Comparison of ENCODE assay signal across 8 cellular contexts in the genomic region with DNA sequence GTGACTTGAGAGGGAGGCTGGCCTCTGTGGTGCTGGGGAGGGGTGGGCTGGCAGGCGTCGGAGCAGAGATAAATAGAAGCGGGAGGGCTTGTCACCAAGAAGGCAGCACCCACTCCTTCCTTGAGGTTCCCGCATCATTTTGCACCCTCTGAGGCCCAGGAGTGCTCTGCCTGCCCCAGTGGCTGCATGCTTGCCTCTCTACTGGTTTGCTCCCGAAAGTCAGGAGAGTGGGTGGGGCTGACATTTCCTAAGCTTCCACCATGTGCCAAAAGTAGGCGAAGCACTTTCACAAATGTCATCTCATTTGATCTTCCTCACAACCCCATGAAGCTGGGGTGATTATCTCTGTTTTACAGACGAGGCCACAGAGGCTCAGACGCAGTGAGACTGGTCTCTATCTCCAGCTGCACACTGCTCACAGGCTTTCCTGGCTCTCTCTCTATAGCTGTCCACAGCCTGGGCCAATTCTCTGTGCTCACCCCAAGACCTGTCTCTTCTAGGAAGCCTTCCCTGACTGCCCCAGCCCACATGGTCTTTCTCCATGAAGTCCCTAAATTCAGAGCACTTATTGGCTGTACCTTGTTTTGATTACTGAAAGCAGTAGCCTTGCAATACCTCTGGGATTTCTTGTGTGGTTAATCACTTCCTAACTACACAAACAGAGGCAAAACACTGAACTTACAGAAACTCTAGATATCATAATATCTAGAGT. TPM values are rescaled to one million over a fixed set of nuclear protein-coding genes. Genes with fewer than 3 reads are reported as not detected.
DNase-seq lines count a peak whose midpoint lies in the region; ATAC-seq, FAIRE-seq and TF ChIP-seq lines count a peak whose summit lies in the region.

No MANE protein-coding gene starts in this region.

- no peak for FAIRE-seq in H1 (lab: Jason Lieb, UNC)

- H2BK120ac ChIP-seq in H1 (replicated peaks; ENCODE audit: low read depth, low read length): no peak overlapping the region

- no peak overlapping the region for H2BK20ac ChIP-seq in H1 (ENCODE audit: low read length)

- H4K20me1 ChIP-seq in H1 (replicated peaks in 1 of 2; ENCODE audit: control insufficient read depth in 1 of 2, insufficient read depth in 2 of 2, low read length in 2 of 2): peaks cover 0 to 3% of the 10 kb centered on the region in 2 experiments

- no peak overlapping the region for H2BK12ac ChIP-seq in H1 (ENCODE audit: low read depth, low read length)

- no peaks in the 10 kb centered on the region for H3K27me3 ChIP-seq in CD4-positive, CD25-positive, alpha-beta regulatory T cell (ENCODE audit: control insufficient read depth, insufficient read depth, low read length)
- no peaks in the 10 kb centered on the region for H3K27me3 ChIP-seq in H1 (replicated peaks in 1 of 4; ENCODE audit: control insufficient read depth in 3 of 4, extremely low read depth in 1 of 4, insufficient read depth in 3 of 4, low read length in 3 of 4)

- ATAC-seq in CD4-positive, CD25-positive, alpha-beta regulatory T cell (ENCODE audit: low read depth in 2 of 2): peak; percentile 56 to 64
- ATAC-seq in GM21447 (IDR thresholded peaks at IDR 0.05; ENCODE audit: unreplicated experiment) (peak; percentile 85), GM18873 (IDR thresholded peaks at IDR 0.05; ENCODE audit: low FRiP score, unreplicated experiment) (no peak)

- H3K27me3 Mint-ChIP-seq in CD4-positive, CD25-positive, alpha-beta regulatory T cell: no peaks in the 10 kb centered on the region

- peak overlapping the region; percentile 75 for H3K27ac ChIP-seq in CD4-positive, CD25-positive, alpha-beta regulatory T cell (ENCODE audit: insufficient read depth, low read length, poor library complexity, severe bottlenecking)
- no peak overlapping the region for H3K27ac ChIP-seq in H1 (ENCODE audit: low read depth, low read length)

- no peak overlapping the region; the same call in 1 of the 2 replicates for H4K8ac ChIP-seq in H1 (ENCODE audit: extremely low read depth, insufficient read depth, low read length)

- no peak overlapping the region for H2AK5ac ChIP-seq in H1 (ENCODE audit: low read depth, low read length)

- H2BK5ac ChIP-seq in H1 (ENCODE audit: low read depth, low read length): no peak overlapping the region

- no peak for TF ChIP-seq RAD21 in H1 (IDR thresholded peaks at IDR 0.05 in 1 of 2, conservative IDR thresholded peaks at IDR 0.05 in 1 of 2; ENCODE audit: low read depth in 2 of 2, low read length in 2 of 2)

- H3K23ac ChIP-seq in H1 (ENCODE audit: insufficient read length): no peak overlapping the region

- H2AFZ ChIP-seq in H1 (ENCODE audit: low read length): no peak overlapping the region

- no peak for TF ChIP-seq CTCF in H1 (IDR thresholded peaks at IDR 0.05; ENCODE audit: control extremely low read depth in 1 of 3, insufficient read depth in 1 of 3, low read depth in 1 of 3, low read length in 3 of 3)

- peak overlapping the region; percentile 90 to 99 (median 94) for H3K27ac Mint-ChIP-seq in CD4-positive, CD25-positive, alpha-beta regulatory T cell

- H3K79me1 ChIP-seq in H1 (ENCODE audit: low read depth, low read length): no peaks in the 10 kb centered on the region; the same call in 1 of the 2 replicates

- peak overlapping the region; percentile 47 for H3K4me3 ChIP-seq in CD4-positive, CD25-positive, alpha-beta regulatory T cell (ENCODE audit: low read depth, low read length)
- no peak overlapping the region for H3K4me3 ChIP-seq in H1 (ENCODE audit: extremely low read depth in 1 of 4, insufficient read depth in 2 of 4, low read depth in 3 of 4, low read length in 4 of 4)

- 92% methylated on average over 8 of the region's 8 CpGs; no CpG with 5 or more reads in 1 of the 2 experiments for WGBS in H1 (ENCODE audit: extremely low coverage in 1 of 2, insufficient coverage in 1 of 2, insufficient read length in 1 of 2, insufficient replicate concordance in 2 of 2, low coverage in 1 of 2, low lambda C conversion rate in 2 of 2, missing lambda C conversion rate in 1 of 2), 2 experiments

- TF ChIP-seq POLR2A in H1 (IDR thresholded peaks at IDR 0.05; ENCODE audit: control extremely low read depth in 1 of 2, low read depth in 2 of 2, low read length in 2 of 2): no peak

- H4K91ac ChIP-seq in H1 (replicated peaks; ENCODE audit: insufficient read length, low read length): no peak overlapping the region

- peak overlapping the region; percentile 65 to 86 (median 68) for H3K4me3 Mint-ChIP-seq in CD4-positive, CD25-positive, alpha-beta regulatory T cell

- CTCF ChIA-PET in H1 (lab: Charles Lee; ENCODE audit: partially characterized antibody): interaction anchor here (0.6 kb wide), 1 partner anchor 51 kb away, joined by 4 read pairs; no protein-coding TSS in a partner anchor

- H3K23me2 ChIP-seq in H1 (ENCODE audit: low read depth, low read length): no peaks in the 10 kb centered on the region

- H3K14ac ChIP-seq in H1 (ENCODE audit: insufficient read length): no peak overlapping the region

- H3K36me3 Mint-ChIP-seq in CD4-positive, CD25-positive, alpha-beta regulatory T cell: peaks cover 11% of the 10 kb centered on the region

- peak in 2 of 3 donors; percentile 52 to 53 for DNase-seq in CD4-positive, CD25-positive, alpha-beta regulatory T cell
- peak; percentile 100 for DNase-seq in OCI-M1 (lab: John Stamatoyannopoulos, UW)
- no peak for DNase-seq in H1 (ENCODE audit: low read depth in 1 of 2, low spot score in 2 of 2)
- peak in 5 of 6 experiments; percentile 15 to 46 (median 32) for DNase-seq in stimulated activated naive CD4-positive, alpha-beta T cell (lab: John Stamatoyannopoulos, UW)
- no peak for DNase-seq in dedifferentiated amniotic fluid mesenchymal stem cell (ENCODE audit: extremely low spot score)
- DNase-seq in AG20443 (ENCODE audit: low spot score): no peak

- peaks cover 99% of the 10 kb centered on the region for H3K4me1 ChIP-seq in CD4-positive, CD25-positive, alpha-beta regulatory T cell (ENCODE audit: control insufficient read depth, insufficient read depth, low read length, poor library complexity, severe bottlenecking)
- no peaks in the 10 kb centered on the region for H3K4me1 ChIP-seq in H1 (replicated peaks in 1 of 4; ENCODE audit: control insufficient read depth in 3 of 4, insufficient read depth in 4 of 4, low read length in 3 of 4)

- no peak overlapping the region for H3K4ac ChIP-seq in H1 (replicated peaks; ENCODE audit: insufficient read length, low read depth, low read length)

- no peak overlapping the region for H3K9ac ChIP-seq in H1 (replicated peaks in 1 of 4; ENCODE audit: extremely low read depth in 1 of 4, low read depth in 3 of 4, low read length in 3 of 4)

- H2BK15ac ChIP-seq in H1 (ENCODE audit: low read length): no peak overlapping the region

- no peaks in the 10 kb centered on the region for H3K9me3 Mint-ChIP-seq in CD4-positive, CD25-positive, alpha-beta regulatory T cell

- TF ChIP-seq EP300 in H1 (IDR thresholded peaks at IDR 0.05; ENCODE audit: borderline replicate concordance in 1 of 2, low read depth in 2 of 2, low read length in 2 of 2): no peak

- H3K4me2 ChIP-seq in H1 (ENCODE audit: insufficient read depth in 1 of 2, low read depth in 2 of 2, low read length in 2 of 2): no peak overlapping the region

- POLR2A ChIA-PET in H1 (lab: Charles Lee; ENCODE audit: partially characterized antibody): no interaction called here

- H3K56ac ChIP-seq in H1 (replicated peaks; ENCODE audit: insufficient read length, low read depth, low read length): no peak overlapping the region

- no peak overlapping the region for H4K5ac ChIP-seq in H1 (ENCODE audit: insufficient read length, low read depth, low read length)

- H3K36me3 ChIP-seq in CD4-positive, CD25-positive, alpha-beta regulatory T cell (ENCODE audit: control insufficient read depth, insufficient read depth, low read length): no peaks in the 10 kb centered on the region
- H3K36me3 ChIP-seq in H1 (ENCODE audit: control insufficient read depth in 2 of 4, insufficient read depth in 4 of 4, low read length in 3 of 4): no peaks in the 10 kb centered on the region

- H3K4me1 Mint-ChIP-seq in CD4-positive, CD25-positive, alpha-beta regulatory T cell: peaks cover 29 to 95% (median 70%) of the 10 kb centered on the region in 4 donors

- H3K18ac ChIP-seq in H1 (ENCODE audit: extremely low read depth, low read length): no peak overlapping the region

- no peaks in the 10 kb centered on the region for H3K79me2 ChIP-seq in H1 (ENCODE audit: control insufficient read depth in 1 of 2, insufficient read depth in 2 of 2, low read length in 2 of 2)

- H3K9me3 ChIP-seq in CD4-positive, CD25-positive, alpha-beta regulatory T cell (ENCODE audit: control insufficient read depth in 2 of 2, low read length in 2 of 2): no peaks in the 10 kb centered on the region
- no peaks in the 10 kb centered on the region for H3K9me3 ChIP-seq in H1 (ENCODE audit: insufficient read depth in 2 of 2, low read depth in 1 of 2, low read length in 1 of 2)

RNA-seq across cellular contexts. Expression of a gene that starts 2.6 kb away (rescaled TPM):
- 5.6 TPM for total RNA-seq in CD4-positive, CD25-positive, alpha-beta regulatory T cell
- under 1 TPM; 0.16 to 0.34 (median 0.24) TPM for polyA plus RNA-seq in CD4-positive, CD25-positive, alpha-beta regulatory T cell
- 0.92 and 1.3 TPM in 2 replicates for total RNA-seq in H1 (2021; fragmentation: NEBNext Ultra II Directional; extraction: Animal tissue kit (Norgen Biotek cat#: 25700))
- polyA plus RNA-seq in H1 (2011; rRNA removed): 0.67 and 0.85 TPM in 2 replicates
- 0.80 TPM for polyA plus RNA-seq in H1 (2011; cell fraction: cytosol; rRNA removed)
- 5.5 TPM for polyA plus RNA-seq in H1 (2011; cell fraction: nucleus; rRNA removed)
- 0.59 to 2.2 TPM (median 1.1 TPM) in 4 replicates for polyA plus RNA-seq in H1 (2012, experiment 1 of 2)
- 0.12 TPM for polyA plus RNA-seq in H1 (2012, experiment 2 of 2)
- polyA plus RNA-seq in H1 (2013, experiment 1 of 2): 0.65 TPM
- 0.57 TPM for polyA plus RNA-seq in H1 (2013, experiment 2 of 2)
- 1.0 and 1.4 TPM in 2 replicates for polyA minus RNA-seq in H1 (2011; rRNA and poly(A)+ RNA removed)
- polyA minus RNA-seq in H1 (2011; cell fraction: cytosol; rRNA and poly(A)+ RNA removed): not detected
- 3.5 TPM for polyA minus RNA-seq in H1 (2011; cell fraction: nucleus; rRNA and poly(A)+ RNA removed)

RNA-seq across cellular contexts. Expression of a gene that starts 28.9 kb away (rescaled TPM):
- 850 TPM for total RNA-seq in CD4-positive, CD25-positive, alpha-beta regulatory T cell
- 1,000 to 10,000 TPM; 1,262 to 2,276 (median 1,740) TPM for polyA plus RNA-seq in CD4-positive, CD25-positive, alpha-beta regulatory T cell
- 39.8 and 46.2 TPM in 2 replicates for total RNA-seq in H1 (2021; fragmentation: NEBNext Ultra II Directional; extraction: Animal tissue kit (Norgen Biotek cat#: 25700))
- polyA plus RNA-seq in H1 (2011; rRNA removed): 55.2 and 79.1 TPM in 2 replicates
- polyA plus RNA-seq in H1 (2011; cell fraction: cytosol; rRNA removed): 42.6 TPM
- 42.7 TPM for polyA plus RNA-seq in H1 (2011; cell fraction: nucleus; rRNA removed)
- polyA plus RNA-seq in H1 (2012, experiment 1 of 2): 28.1 to 49.5 TPM (median 39.5 TPM) in 4 replicates
- polyA plus RNA-seq in H1 (2012, experiment 2 of 2): 31.0 TPM
- polyA plus RNA-seq in H1 (2013, experiment 1 of 2): 31.3 TPM
- 31.0 TPM for polyA plus RNA-seq in H1 (2013, experiment 2 of 2)
- 52.7 and 73.3 TPM in 2 replicates for polyA minus RNA-seq in H1 (2011; rRNA and poly(A)+ RNA removed)
- polyA minus RNA-seq in H1 (2011; cell fraction: cytosol; rRNA and poly(A)+ RNA removed): 54.7 TPM
- polyA minus RNA-seq in H1 (2011; cell fraction: nucleus; rRNA and poly(A)+ RNA removed): 53.6 TPM

Comparison
In these comparisons a context has a peak if more than half of its experiments do, and no peak if none do; other contexts are left out.
1. DNase-seq: peak in CD4-positive, CD25-positive, alpha-beta regulatory T cell (2 of 3), OCI-M1 (single experiment) and stimulated activated naive CD4-positive, alpha-beta T cell (5 of 6); none in H1 (0 of 2), dedifferentiated amniotic fluid mesenchymal stem cell (single experiment) and AG20443 (single experiment).
2. RNA of a gene that starts 28.9 kb away (total RNA-seq): 850 TPM in CD4-positive, CD25-positive, alpha-beta regulatory T cell (single experiment); 39.8 to 46.2 TPM in H1; every median in the first group is over 10 times any median in the second.